Comparison of ENCODE assay signal across 15 cellular contexts in genomic region chr12:47014474-47014873, GRCh38.
DNase-seq lines count a peak whose midpoint lies in the region; ATAC-seq, FAIRE-seq and TF ChIP-seq lines count a peak whose summit lies in the region.
"Had no signal": no experiment of that assay in that cellular context is flagged by ENCODE, and none has a peak within 500 bp of the region (broad histone marks: within the 10 kb centered on the region; RNA-seq: fewer than 3 reads in every experiment).

No MANE protein-coding gene starts in this region.

- H3K4me3 ChIP-seq in BJ (ENCODE audit: low read depth, low read length), result no peak overlapping the region
- no peak overlapping the region for H3K4me3 ChIP-seq in K562
- H3K4me3 ChIP-seq: gastroesophageal sphincter, left ventricle myocardium inferior had no signal

- no peaks in the 10 kb centered on the region for H3K4me1 ChIP-seq in K562 (replicated peaks in 1 of 2; ENCODE audit: control insufficient read depth in 2 of 2, insufficient read depth in 2 of 2, low read length in 2 of 2)
- H3K4me1 ChIP-seq: gastroesophageal sphincter, left ventricle myocardium inferior had no signal

- H3K9me3 ChIP-seq in K562 (replicated peaks; ENCODE audit: control insufficient read depth, insufficient read depth, low read depth, low read length), result no peaks in the 10 kb centered on the region
- H3K9me3 ChIP-seq: gastroesophageal sphincter, left ventricle myocardium inferior had no signal

- no peak overlapping the region for H2AFZ ChIP-seq in K562 (ENCODE audit: low read depth, low read length)

- no peak overlapping the region for H3K9ac ChIP-seq in K562 (ENCODE audit: insufficient read depth in 1 of 2, low read depth in 2 of 2, low read length in 2 of 2)

- ATAC-seq in K562 (no peak), T-cell (replicated peaks in 1 of 4) (no peak), left cardiac atrium (no peak), GM19455 (IDR thresholded peaks at IDR 0.05; ENCODE audit: unreplicated experiment) (no peak), GM19467 (IDR thresholded peaks at IDR 0.05; ENCODE audit: unreplicated experiment) (no peak)
- ATAC-seq: gastroesophageal sphincter had no signal

- no peak overlapping the region for H3K27ac Mint-ChIP-seq in T-cell

- H3K27me3 Mint-ChIP-seq in T-cell, result peaks cover 19 to 31% of the 10 kb centered on the region in 2 donors

- no peak for TF ChIP-seq RAD21 in K562 (CRISPR knock-in tag; conservative IDR thresholded peaks at IDR 0.05 in 1 of 2, IDR thresholded peaks at IDR 0.05 in 1 of 2)

- no peaks in the 10 kb centered on the region for H3K9me1 ChIP-seq in K562 (ENCODE audit: control insufficient read depth, insufficient read depth, low read length)

- TF ChIP-seq CTCF in BJ (IDR thresholded peaks at IDR 0.05; ENCODE audit: insufficient read depth, low read depth, low read length) (no peak), K562 (IDR thresholded peaks at IDR 0.05 in 2 of 3, conservative IDR thresholded peaks at IDR 0.05 in 1 of 3; ENCODE audit: insufficient read depth in 2 of 3, low read depth in 1 of 3, low read length in 3 of 3) (no peak)

- no peaks in the 10 kb centered on the region for H3K4me1 Mint-ChIP-seq in T-cell
- H3K4me1 Mint-ChIP-seq: neural crest cell had no signal

- no peaks in the 10 kb centered on the region for H3K9me3 Mint-ChIP-seq in T-cell

- TF ChIP-seq EP300 in K562 (IDR thresholded peaks at IDR 0.05; ENCODE audit: low read length), result no peak

- H3K4me2 ChIP-seq in K562 (ENCODE audit: insufficient read depth, low read length), result no peak overlapping the region

- FAIRE-seq in K562 (lab: Jason Lieb, UNC), result peak; percentile 6

- POLR2A ChIA-PET in BJ (lab: Charles Lee), result no interaction called here
- POLR2A ChIA-PET in K562 (lab: Yijun Ruan, JAX), result no interaction called here
- POLR2A ChIA-PET in T-cell (lab: Charles Lee), result interaction anchor here (0.5 to 0.6 kb wide), 2 partner anchors 51 to 564 kb away, joined by 3 to 5 read pairs; no protein-coding TSS in a partner anchor

- H3K4me3 Mint-ChIP-seq in T-cell, result no peak overlapping the region
- H3K4me3 Mint-ChIP-seq: neural crest cell had no signal

- 0% methylated on average over 2 of the region's 2 CpGs for WGBS in K562 (ENCODE audit: insufficient coverage, low coverage, missing lambda C conversion rate)

- no peaks in the 10 kb centered on the region for H3K79me2 ChIP-seq in K562 (ENCODE audit: control insufficient read depth, insufficient read depth, low read length)

- peak; percentile 55 for DNase-seq in BJ (ENCODE audit: low read depth)
- DNase-seq in LoVo (ENCODE audit: low spot score), result peak; percentile 29
- DNase-seq in K562 (ENCODE audit: extremely low read depth in 1 of 4, low spot score in 3 of 4), result no peak
- DNase-seq in kidney tubule cell (ENCODE audit: low spot score), result peak; percentile 80
- DNase-seq in T-cell, result no peak
- DNase-seq in left cardiac atrium, result no peak
- DNase-seq: activated CD4-positive, alpha-beta T cell treated with anti-CD3 and anti-CD28 coated beads, Interleukin-2, amount 50 U/mL, for 4 hours; C1 segment of cervical spinal cord; H7; KG1; left ventricle myocardium inferior had no signal

- no peaks in the 10 kb centered on the region for H3K36me3 Mint-ChIP-seq in T-cell

- intact Hi-C loops in K562 (cut with micrococcal nuclease), result no loop called here
- intact Hi-C loops in left cardiac atrium (cut with DNase I), result no loop called here

- H3K27me3 ChIP-seq in BJ (ENCODE audit: control insufficient read depth, insufficient read depth, low read length) (no peaks in the 10 kb centered on the region), K562 (ENCODE audit: control insufficient read depth in 2 of 2, insufficient read depth in 2 of 2, low read length in 2 of 2) (no peaks in the 10 kb centered on the region)
- H3K27me3 ChIP-seq: gastroesophageal sphincter had no signal

- BruUV-seq in K562 (replicated peaks; lab: Mats Ljungman, UMichigan), result no TSS peak

- no peaks in the 10 kb centered on the region for H4K20me1 ChIP-seq in K562 (replicated peaks; ENCODE audit: control insufficient read depth, insufficient read depth, low read length)

- in situ Hi-C loops in K562 (cut with MboI), result loop anchor here (25.0 kb wide), 2 partner anchors 677 to 877 kb away; no protein-coding TSS in a partner anchor

- no peaks in the 10 kb centered on the region for H3K36me3 ChIP-seq in BJ (ENCODE audit: control insufficient read depth, insufficient read depth, low read length)
- H3K36me3 ChIP-seq in K562 (ENCODE audit: control insufficient read depth, insufficient read depth, low read length), result no peaks in the 10 kb centered on the region
- H3K36me3 ChIP-seq: gastroesophageal sphincter, left ventricle myocardium inferior had no signal

- H3K27ac ChIP-seq in K562 (ENCODE audit: extremely low read depth, low read depth, low read length), result no peak overlapping the region
- H3K27ac ChIP-seq: gastroesophageal sphincter, left ventricle myocardium inferior had no signal

- TF ChIP-seq POLR2A in K562 (conservative IDR thresholded peaks at IDR 0.05), result no peak

- CTCF ChIA-PET in BJ (lab: Yijun Ruan, JAX), result interaction anchor here (0.6 to 1.3 kb wide), 5 partner anchors 12 to 519 kb away, joined by 3 to 4 read pairs (median 3); no protein-coding TSS in a partner anchor
- CTCF ChIA-PET in K562 (lab: Yijun Ruan, JAX; ENCODE audit: low intra/inter-chr PET ratio), result no interaction called here
- CTCF ChIA-PET in T-cell (lab: Charles Lee), result interaction anchor here in 1 of 2 donors (0.6 kb wide), 1 partner anchor 885 kb away, joined by 3 read pairs; no protein-coding TSS in a partner anchor

TF ChIP-seq in K562, 482 proteins besides CTCF, POLR2A, EP300 and RAD21:
- no peak for TF ChIP-seq ARID1B (IDR thresholded peaks at IDR 0.05)
- TF ChIP-seq CBFB (CRISPR knock-in tag; IDR thresholded peaks at IDR 0.05), result no peak
- TF ChIP-seq NR2F6 (CRISPR knock-in tag; IDR thresholded peaks at IDR 0.05), result no peak
- 0 out of 2 replicates have a peak, but pooled peaks have one; percentile 21 for TF ChIP-seq FOSL1 (tag; conservative IDR thresholded peaks at IDR 0.05)
- no peak for TF ChIP-seq PATZ1 (CRISPR knock-in tag; IDR thresholded peaks at IDR 0.05; ENCODE audit: borderline replicate concordance)
- TF ChIP-seq POLR2B (IDR thresholded peaks at IDR 0.05; ENCODE audit: low read depth, partially characterized antibody), result no peak
- TF ChIP-seq ZNF583 (CRISPR knock-in tag; IDR thresholded peaks at IDR 0.05), result no peak
- no peak for TF ChIP-seq HDAC8 (tag; IDR thresholded peaks at IDR 0.05)

Comparison
In these comparisons a context has a peak if more than half of its experiments do, and no peak if none do; other contexts are left out.
1. DNase-seq: peak in BJ (single experiment), LoVo (single experiment) and kidney tubule cell (single experiment); none in K562 (0 of 4), T-cell (0 of 34) and left cardiac atrium (single experiment).
2. POLR2A ChIA-PET loops: an anchor here in T-cell (0.5 to 0.6 kb wide); none called in BJ and K562.